8 cellular contexts compared by ENCODE assay signal in genomic region chr3:156816794-156817741, GRCh38. TPM values are rescaled to one million over a fixed set of nuclear protein-coding genes. Genes with fewer than 3 reads are reported as not detected.
DNase-seq lines count a peak whose midpoint lies in the region; ATAC-seq and TF ChIP-seq lines count a peak whose summit lies in the region.

No MANE protein-coding gene starts in this region.

- no peak; the same call in 1 of the 2 replicates for TF ChIP-seq CTCF in VCaP (conservative IDR thresholded peaks at IDR 0.05)
- no peak for TF ChIP-seq CTCF in MCF 10A (IDR thresholded peaks at IDR 0.05; ENCODE audit: unreplicated experiment)
- TF ChIP-seq CTCF in smooth muscle cell (IDR thresholded peaks at IDR 0.05; ENCODE audit: borderline replicate concordance, insufficient read depth, poor library complexity, severe bottlenecking) = no peak

- peak overlapping the region; percentile 89 for H3K4me2 ChIP-seq in smooth muscle cell

- CTCF ChIA-PET in MCF 10A (lab: Yijun Ruan, JAX) = interaction anchor here (0.6 to 1.7 kb wide), 8 partner anchors 8 to 321 kb away, joined by 3 to 7 read pairs (median 4); no protein-coding TSS in a partner anchor

- H3K79me2 ChIP-seq in smooth muscle cell (ENCODE audit: low read depth) = no peaks in the 10 kb centered on the region

- peak overlapping the region; percentile 95 for H3K27ac Mint-ChIP-seq in MCF 10A (ENCODE audit: low read depth, unreplicated experiment)

- 2% methylated on average over 70 of the region's 72 CpGs for WGBS in smooth muscle cell (ENCODE audit: low lambda C conversion rate)

- H3K4me3 Mint-ChIP-seq in MCF 10A (ENCODE audit: unreplicated experiment) = peak overlapping the region; percentile 82

- POLR2A ChIA-PET in MCF 10A (lab: Yijun Ruan, JAX) = interaction anchor here (0.6 to 8.0 kb wide), 36 partner anchors 10 to 358 kb away, joined by 3 to 103 read pairs (median 6); partner anchors contain the start of genes CCNL1, LEKR1, SSR3 and TIPARP

- peaks cover 15% of the 10 kb centered on the region for H3K4me1 ChIP-seq in smooth muscle cell (ENCODE audit: low read depth)

- H3K27me3 Mint-ChIP-seq in MCF 10A (ENCODE audit: insufficient read depth, unreplicated experiment) = no peaks in the 10 kb centered on the region

- peak; percentile 85 for TF ChIP-seq POLR2A in GM18505 (IDR thresholded peaks at IDR 0.05; ENCODE audit: borderline replicate concordance, extremely low read depth, insufficient read depth, insufficient read length)

- H2AFZ ChIP-seq in smooth muscle cell (ENCODE audit: low read depth) = no peak overlapping the region

- H3K9ac ChIP-seq in smooth muscle cell (ENCODE audit: low read depth) = peak overlapping the region; percentile 98

- H3F3A ChIP-seq in smooth muscle cell (ENCODE audit: low read depth) = peaks cover 8% of the 10 kb centered on the region

- no peaks in the 10 kb centered on the region for H3K27me3 ChIP-seq in smooth muscle cell (ENCODE audit: low read depth)

- peaks cover 41% of the 10 kb centered on the region for H3K4me1 Mint-ChIP-seq in MCF 10A (ENCODE audit: insufficient read depth, unreplicated experiment)

- intact Hi-C loops in MCF 10A (cut with micrococcal nuclease) = loop anchor here (1.0 to 5.0 kb wide), 3 partner anchors 125 to 315 kb away; no protein-coding TSS in a partner anchor

- peaks cover 6% of the 10 kb centered on the region for H3K36me3 Mint-ChIP-seq in MCF 10A (ENCODE audit: insufficient read depth, unreplicated experiment)

- no peaks in the 10 kb centered on the region for H4K20me1 ChIP-seq in smooth muscle cell (ENCODE audit: low read depth)

- peak; percentile 78 for ATAC-seq in GM18505 (IDR thresholded peaks at IDR 0.05; ENCODE audit: unreplicated experiment)
- ATAC-seq in HG02798 (IDR thresholded peaks at IDR 0.05; ENCODE audit: poor library complexity, unreplicated experiment) = peak; percentile 82

- TSS peak; percentile 96 for BruUV-seq in MCF 10A (replicated peaks; lab: Mats Ljungman, UMichigan)

- no peaks in the 10 kb centered on the region for H3K9me3 Mint-ChIP-seq in MCF 10A (ENCODE audit: unreplicated experiment)

- peak overlapping the region; percentile 49 for H3K4me3 ChIP-seq in smooth muscle cell

- H3K27ac ChIP-seq in VCaP (peak overlapping the region; percentile 95), smooth muscle cell (ENCODE audit: low read depth) (peak overlapping the region; percentile 99)

- H3K36me3 ChIP-seq in smooth muscle cell (ENCODE audit: low read depth) = no peaks in the 10 kb centered on the region

- no peaks in the 10 kb centered on the region for H3K9me3 ChIP-seq in smooth muscle cell (replicated peaks; ENCODE audit: low read depth)

- DNase-seq in NCI-H146 treated with DMSO at 0.1 percent for 48 hours (lab: John Stamatoyannopoulos, UW; ENCODE audit: unreplicated experiment) (peak; percentile 66), MCF 10A (ENCODE audit: unreplicated experiment) (peak; percentile 86), iPS-NIHi11 (ENCODE audit: low spot score) (peak; percentile 86), smooth muscle cell (lab: John Stamatoyannopoulos, UW; ENCODE audit: unreplicated experiment) (peak; percentile 91), GDM1 (lab: John Stamatoyannopoulos, UW) (no peak)

RNA-seq across cellular contexts. Expression of gene LEKR1, which starts 9.1 kb away (rescaled TPM):
- total RNA-seq in MCF 10A (2022) (1.3 and 2.2 TPM in 2 replicates), smooth muscle cell (0.81 and 1.3 TPM in 2 replicates)
- polyA plus RNA-seq in smooth muscle cell = 2.3 and 3.4 TPM in 2 replicates
